3 cellular contexts compared by ENCODE assay signal in genomic region chr12:26489908-26490307, GRCh38.
TF ChIP-seq lines count a peak whose summit lies in the region.

No MANE protein-coding gene starts in this region.

TF ChIP-seq in HepG2, 621 proteins besides CTCF, POLR2A, EP300 and RAD21:
- TF ChIP-seq ZFP82 (CRISPR knock-in tag; IDR thresholded peaks at IDR 0.05; ENCODE audit: borderline replicate concordance): no peak
- peak; percentile 52; the same call in 1 of the 2 replicates for TF ChIP-seq MAFF (IDR thresholded peaks at IDR 0.05; ENCODE audit: low read depth, low read length)
- peak; percentile 37 to 65; a peak in 3 of 4 replicates for TF ChIP-seq MAFK (conservative IDR thresholded peaks at IDR 0.05 in 1 of 2, IDR thresholded peaks at IDR 0.05 in 1 of 2; ENCODE audit: low read length in 2 of 2)

TF ChIP-seq in IMR-90, 13 proteins besides CTCF, POLR2A, EP300 and RAD21:
- TF ChIP-seq MAZ (IDR thresholded peaks at IDR 0.05; ENCODE audit: borderline replicate concordance, low read depth, low read length) (no peak), MAFK (IDR thresholded peaks at IDR 0.05; ENCODE audit: low read depth, low read length) (peak; percentile 13; the same call in 1 of the 2 replicates)

TF ChIP-seq in K562, 482 proteins besides CTCF, POLR2A, EP300 and RAD21:
- TF ChIP-seq ZNF316 (IDR thresholded peaks at IDR 0.05) (peak; percentile 49; the same call in 1 of the 2 replicates), ZNF12 (CRISPR knock-in tag; IDR thresholded peaks at IDR 0.05) (no peak)
